In the genomic region with DNA sequence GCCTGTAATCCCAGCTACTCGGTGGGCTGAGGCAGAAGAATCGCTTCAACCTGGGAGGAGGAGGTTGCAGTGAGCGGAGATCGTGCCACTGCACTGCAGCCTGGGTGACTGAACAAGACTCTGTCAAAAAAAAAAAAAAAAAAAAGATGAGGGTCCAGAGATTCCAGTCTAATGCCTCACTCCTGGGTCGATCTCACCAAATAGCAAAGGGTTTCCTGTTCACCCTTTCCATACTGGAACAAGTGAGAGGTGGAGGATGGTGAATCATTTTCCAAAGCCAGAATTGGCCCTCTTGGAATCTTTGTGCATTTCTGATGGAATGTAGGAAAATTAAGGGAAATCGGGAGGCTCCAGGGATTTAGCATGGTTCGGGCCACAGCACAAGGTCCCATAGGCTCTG, we compare ENCODE assay signal across 16 cellular contexts. TPM values are rescaled to one million over a fixed set of nuclear protein-coding genes. Genes with fewer than 3 reads are reported as not detected.
"Had no signal": no experiment of that assay in that cellular context is flagged by ENCODE, and none has a peak within 500 bp of the region (broad histone marks: within the 10 kb centered on the region; RNA-seq: fewer than 3 reads in every experiment).

No MANE protein-coding gene starts in this region.

- ATAC-seq: activated CD4-positive, alpha-beta T cell treated with anti-CD3 and anti-CD28 coated beads for 36 hours had no signal

- H3K27ac ChIP-seq: ascending aorta, cardiac muscle cell, parathyroid adenoma had no signal

- H3K9me3 ChIP-seq: ascending aorta, gastroesophageal sphincter had no signal

- H3K9ac ChIP-seq: parathyroid adenoma had no signal

- H3K36me3 ChIP-seq: ascending aorta, cardiac muscle cell, gastroesophageal sphincter had no signal

- H3K4me1 ChIP-seq: ascending aorta, gastroesophageal sphincter had no signal

- H3K4me3 ChIP-seq: ascending aorta, cardiac muscle cell, gastroesophageal sphincter had no signal

- H3K79me2 ChIP-seq: parathyroid adenoma had no signal

- H3K27me3 ChIP-seq: ascending aorta, cardiac muscle cell, gastroesophageal sphincter had no signal

- H2AFZ ChIP-seq: parathyroid adenoma had no signal

- FAIRE-seq: keratinocyte, small intestine had no signal

- DNase-seq: activated CD4-positive, alpha-beta memory T cell treated with anti-CD3 and anti-CD28 coated beads, Interleukin-2, amount 10 ng/mL, durations not matched to agents 7 days and 5 days; activated CD4-positive, alpha-beta T cell treated with anti-CD3 and anti-CD28 coated beads for 36 hours; activated CD8-positive, alpha-beta memory T cell treated with anti-CD3 and anti-CD28 coated beads, Interleukin-2, amount 50 U/mL, for 4 hours; activated naive CD4-positive, alpha-beta T cell; cortex of kidney; effector memory CD4-positive, alpha-beta T cell; left ventricle myocardium superior; mesendoderm; small intestine; SW 1271 had no signal

RNA-seq across cellular contexts. Expression of gene ZNF648, which starts 58.1 kb away (rescaled TPM):
- total RNA-seq: activated CD4-positive, alpha-beta memory T cell treated with anti-CD3 and anti-CD28 coated beads, Interleukin-2, amount 10 ng/mL, durations not matched to agents 7 days and 5 days; activated CD4-positive, alpha-beta T cell treated with anti-CD3 and anti-CD28 coated beads for 36 hours; ascending aorta; epithelial cell of proximal tubule; gastroesophageal sphincter; left ventricle myocardium superior had no signal
- polyA plus RNA-seq: cardiac muscle cell, keratinocyte, small intestine had no signal
